ENCODE assay signal across 37 cellular contexts in genomic region chr17:11651089-11651488, GRCh38. TPM values are rescaled to one million over a fixed set of nuclear protein-coding genes. Genes with fewer than 3 reads are reported as not detected.
"Had no signal": no experiment of that assay in that cellular context is flagged by ENCODE, and none has a peak within 500 bp of the region (broad histone marks: within the 10 kb centered on the region; RNA-seq: fewer than 3 reads in every experiment).

No MANE protein-coding gene starts in this region.

- DNase-seq: activated B cell treated with CpG ODN at 0.5 μM for 24 hours; activated CD4-positive, alpha-beta memory T cell treated with anti-CD3 and anti-CD28 coated beads for 36 hours; activated CD4-positive, alpha-beta T cell treated with anti-CD3 and anti-CD28 coated beads for 4 hours; activated CD4-positive, alpha-beta T cell treated with anti-CD3 and anti-CD28 coated beads, Interleukin-2, amount 10 ng/mL, durations not matched to agents 24 days and 14 days; activated CD4-positive, alpha-beta T cell treated with anti-CD3 and anti-CD28 coated beads, Interleukin-2, amount 50 U/mL, for 1 hour; activated CD4-positive, alpha-beta T cell treated with anti-CD3 and anti-CD28 coated beads, Interleukin-2, amount 50 U/mL, for 4 hours; activated CD4-positive, CD25-positive, alpha-beta regulatory T cell treated with anti-CD3 and anti-CD28 coated beads, Interleukin-2, amount 50 U/mL, for 72 hours; activated CD8-positive, alpha-beta memory T cell treated with anti-CD3 and anti-CD28 coated beads, Interleukin-2, amount 50 U/mL, for 4 hours; activated CD8-positive, alpha-beta T cell treated with anti-CD3 and anti-CD28 coated beads for 36 hours; activated effector memory CD4-positive, alpha-beta T cell treated with anti-CD3 and anti-CD28 coated beads, Interleukin-2, amount 50 U/mL, for 16 hours; activated gamma-delta T cell treated with Interleukin-2 at 50 U/mL for 16 hours; activated naive CD4-positive, alpha-beta T cell; activated naive CD4-positive, alpha-beta T cell treated with anti-CD3 and anti-CD28 coated beads for 36 hours; activated naive CD4-positive, alpha-beta T cell treated with anti-CD3 and anti-CD28 coated beads, Interleukin-2, amount 50 U/mL, for 16 hours; activated naive CD8-positive, alpha-beta T cell treated with anti-CD3 and anti-CD28 coated beads for 36 hours; activated T-cell treated with anti-CD3 and anti-CD28 coated beads for 4 hours; activated T-cell treated with anti-CD3 and anti-CD28 coated beads, Interleukin-2, amount 50 U/mL, for 1 hour; activated T-cell treated with anti-CD3 and anti-CD28 coated beads, Interleukin-2, amount 50 U/mL, for 4 hours; activated T-cell treated with anti-CD3 and anti-CD28 coated beads, Interleukin-2, amount 50 U/mL, for 72 hours; adrenal gland; amniotic stem cell; aorta; body of pancreas; brain microvascular endothelial cell; central memory CD4-positive, alpha-beta T cell; T-helper 1 cell; T-helper 2 cell; T-helper 9 cell had no signal

- H3K4me1 ChIP-seq: adrenal gland, body of pancreas, breast epithelium had no signal

- FAIRE-seq: astrocyte, TTC549 had no signal

- H3K9me3 ChIP-seq: adrenal gland, body of pancreas, breast epithelium had no signal

- H3K36me3 ChIP-seq: adrenal gland, brain microvascular endothelial cell, breast epithelium had no signal

- H3K27ac ChIP-seq: adrenal gland, body of pancreas, brain microvascular endothelial cell, breast epithelium, VCaP had no signal

- H3K4me3 ChIP-seq: adrenal gland, body of pancreas, breast epithelium had no signal

- ATAC-seq: activated CD8-positive, alpha-beta T cell treated with anti-CD3 and anti-CD28 coated beads for 36 hours; activated naive CD4-positive, alpha-beta T cell treated with anti-CD3 and anti-CD28 coated beads, Interleukin-2, amount 50 U/mL, for 72 hours; activated T-cell treated with anti-CD3 and anti-CD28 coated beads, Interleukin-2, amount 50 U/mL, for 4 hours; activated T-cell treated with anti-CD3 and anti-CD28 coated beads, Interleukin-2, amount 50 U/mL, for 72 hours; activated T-helper 17 cell treated with anti-CD3 and anti-CD28 coated beads, Interleukin-2, amount 50 U/mL, for 72 hours; body of pancreas had no signal

- H3K27me3 ChIP-seq: adrenal gland, body of pancreas, brain microvascular endothelial cell, breast epithelium had no signal

RNA-seq across cellular contexts. Expression of gene DNAH9, which starts 52.8 kb away (rescaled TPM):
- total RNA-seq: activated B cell treated with CpG ODN at 0.5 μM for 24 hours; activated CD4-positive, alpha-beta memory T cell treated with anti-CD3 and anti-CD28 coated beads for 36 hours; activated CD4-positive, alpha-beta T cell treated with anti-CD3 and anti-CD28 coated beads, Interleukin-2, amount 10 ng/mL, durations not matched to agents 24 days and 14 days; activated CD8-positive, alpha-beta memory T cell treated with anti-CD3 and anti-CD28 coated beads for 36 hours; activated CD8-positive, alpha-beta T cell treated with anti-CD3 and anti-CD28 coated beads for 36 hours; activated naive CD4-positive, alpha-beta T cell treated with anti-CD3 and anti-CD28 coated beads for 36 hours; activated naive CD4-positive, alpha-beta T cell treated with anti-CD3 and anti-CD28 coated beads, Interleukin-2, amount 50 U/mL, for 72 hours; activated naive CD8-positive, alpha-beta T cell treated with anti-CD3 and anti-CD28 coated beads for 36 hours; activated T-cell treated with anti-CD3 and anti-CD28 coated beads, Interleukin-2, amount 50 U/mL, for 4 hours; activated T-cell treated with anti-CD3 and anti-CD28 coated beads, Interleukin-2, amount 50 U/mL, for 72 hours; activated T-helper 1 cell treated with anti-CD3 and anti-CD28 coated beads, Interleukin-12 subunit alpha, Interleukin-12 subunit beta, Interleukin-2, Interleukin-4 antibody, amounts not matched to agents 30 ng/mL and 10 ng/mL and 1 ng/mL, durations not matched to agents 14 hours and 24 hours and 36 hours; activated T-helper 17 cell treated with anti-CD3 and anti-CD28 coated beads, Interleukin-2, amount 50 U/mL, for 72 hours; astrocyte; cardiac septum had no signal
- polyA plus RNA-seq: aorta had no signal
